In the genomic region with DNA sequence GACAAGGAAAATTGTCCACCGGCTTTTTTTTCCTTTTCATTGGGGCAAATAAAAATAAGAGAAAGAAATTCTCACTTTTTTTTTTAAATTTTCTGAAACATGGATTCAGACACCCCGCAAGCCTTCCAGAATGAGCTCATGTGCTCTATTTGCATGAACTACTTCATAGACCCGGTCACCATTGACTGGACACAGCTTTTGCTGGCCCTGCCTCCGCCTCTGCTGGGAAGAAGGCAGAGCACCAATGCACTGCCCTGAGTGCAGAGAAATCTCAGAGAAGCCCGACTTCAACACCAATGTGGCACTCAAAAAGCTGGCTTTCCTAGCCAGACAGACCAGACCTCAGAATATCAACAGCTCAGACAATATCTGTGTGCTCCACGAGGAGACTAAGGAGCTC, we compare ENCODE assay signal across 35 cellular contexts. TPM values are rescaled to one million over a fixed set of nuclear protein-coding genes. Genes with fewer than 3 reads are reported as not detected.
"Had no signal": no experiment of that assay in that cellular context is flagged by ENCODE, and none has a peak within 500 bp of the region (broad histone marks: within the 10 kb centered on the region; RNA-seq: fewer than 3 reads in every experiment).

No MANE protein-coding gene starts in this region.

- H3K4me3 ChIP-seq: adrenal gland, body of pancreas, breast epithelium had no signal

- DNase-seq: activated B cell treated with CpG ODN at 0.5 μM for 24 hours; activated CD4-positive, alpha-beta memory T cell treated with anti-CD3 and anti-CD28 coated beads for 36 hours; activated CD4-positive, alpha-beta T cell treated with anti-CD3 and anti-CD28 coated beads for 4 hours; activated CD4-positive, alpha-beta T cell treated with anti-CD3 and anti-CD28 coated beads, Interleukin-2, amount 10 ng/mL, durations not matched to agents 24 days and 14 days; activated CD4-positive, alpha-beta T cell treated with anti-CD3 and anti-CD28 coated beads, Interleukin-2, amount 50 U/mL, for 1 hour; activated CD4-positive, alpha-beta T cell treated with anti-CD3 and anti-CD28 coated beads, Interleukin-2, amount 50 U/mL, for 4 hours; activated CD4-positive, CD25-positive, alpha-beta regulatory T cell treated with anti-CD3 and anti-CD28 coated beads, Interleukin-2, amount 50 U/mL, for 72 hours; activated CD8-positive, alpha-beta memory T cell treated with anti-CD3 and anti-CD28 coated beads, Interleukin-2, amount 50 U/mL, for 4 hours; activated CD8-positive, alpha-beta T cell treated with anti-CD3 and anti-CD28 coated beads for 36 hours; activated effector memory CD4-positive, alpha-beta T cell treated with anti-CD3 and anti-CD28 coated beads, Interleukin-2, amount 50 U/mL, for 16 hours; activated gamma-delta T cell treated with Interleukin-2 at 50 U/mL for 16 hours; activated naive CD4-positive, alpha-beta T cell; activated naive CD4-positive, alpha-beta T cell treated with anti-CD3 and anti-CD28 coated beads for 36 hours; activated naive CD4-positive, alpha-beta T cell treated with anti-CD3 and anti-CD28 coated beads, Interleukin-2, amount 50 U/mL, for 16 hours; activated naive CD8-positive, alpha-beta T cell treated with anti-CD3 and anti-CD28 coated beads for 36 hours; activated T-cell treated with anti-CD3 and anti-CD28 coated beads for 4 hours; activated T-cell treated with anti-CD3 and anti-CD28 coated beads, Interleukin-2, amount 50 U/mL, for 1 hour; activated T-cell treated with anti-CD3 and anti-CD28 coated beads, Interleukin-2, amount 50 U/mL, for 4 hours; activated T-cell treated with anti-CD3 and anti-CD28 coated beads, Interleukin-2, amount 50 U/mL, for 72 hours; adrenal gland; amniotic stem cell; aorta; body of pancreas; brain microvascular endothelial cell; central memory CD4-positive, alpha-beta T cell; T-helper 1 cell; T-helper 2 cell; T-helper 9 cell had no signal

- H3K27me3 ChIP-seq: adrenal gland, body of pancreas, brain microvascular endothelial cell, breast epithelium had no signal

- H3K36me3 ChIP-seq: adrenal gland, brain microvascular endothelial cell, breast epithelium had no signal

- H3K4me1 ChIP-seq: adrenal gland, body of pancreas, breast epithelium had no signal

- H3K9me3 ChIP-seq: adrenal gland, body of pancreas, breast epithelium had no signal

- ATAC-seq: activated CD8-positive, alpha-beta T cell treated with anti-CD3 and anti-CD28 coated beads for 36 hours; activated naive CD4-positive, alpha-beta T cell treated with anti-CD3 and anti-CD28 coated beads, Interleukin-2, amount 50 U/mL, for 72 hours; activated T-cell treated with anti-CD3 and anti-CD28 coated beads, Interleukin-2, amount 50 U/mL, for 4 hours; activated T-cell treated with anti-CD3 and anti-CD28 coated beads, Interleukin-2, amount 50 U/mL, for 72 hours; activated T-helper 17 cell treated with anti-CD3 and anti-CD28 coated beads, Interleukin-2, amount 50 U/mL, for 72 hours; body of pancreas had no signal

- H3K27ac ChIP-seq: adrenal gland, body of pancreas, brain microvascular endothelial cell, breast epithelium, VCaP had no signal

RNA-seq across cellular contexts. Expression of a gene that starts 30.2 kb away (rescaled TPM):
- total RNA-seq: activated B cell treated with CpG ODN at 0.5 μM for 24 hours; activated CD4-positive, alpha-beta memory T cell treated with anti-CD3 and anti-CD28 coated beads for 36 hours; activated CD4-positive, alpha-beta T cell treated with anti-CD3 and anti-CD28 coated beads, Interleukin-2, amount 10 ng/mL, durations not matched to agents 24 days and 14 days; activated CD8-positive, alpha-beta memory T cell treated with anti-CD3 and anti-CD28 coated beads for 36 hours; activated CD8-positive, alpha-beta T cell treated with anti-CD3 and anti-CD28 coated beads for 36 hours; activated naive CD4-positive, alpha-beta T cell treated with anti-CD3 and anti-CD28 coated beads for 36 hours; activated naive CD4-positive, alpha-beta T cell treated with anti-CD3 and anti-CD28 coated beads, Interleukin-2, amount 50 U/mL, for 72 hours; activated naive CD8-positive, alpha-beta T cell treated with anti-CD3 and anti-CD28 coated beads for 36 hours; activated T-cell treated with anti-CD3 and anti-CD28 coated beads, Interleukin-2, amount 50 U/mL, for 4 hours; activated T-cell treated with anti-CD3 and anti-CD28 coated beads, Interleukin-2, amount 50 U/mL, for 72 hours; activated T-helper 1 cell treated with anti-CD3 and anti-CD28 coated beads, Interleukin-12 subunit alpha, Interleukin-12 subunit beta, Interleukin-2, Interleukin-4 antibody, amounts not matched to agents 30 ng/mL and 10 ng/mL and 1 ng/mL, durations not matched to agents 14 hours and 24 hours and 36 hours; activated T-helper 17 cell treated with anti-CD3 and anti-CD28 coated beads, Interleukin-2, amount 50 U/mL, for 72 hours; adrenal gland; aorta; body of pancreas; breast epithelium; cardiac septum had no signal
- polyA plus RNA-seq: adrenal gland, aorta had no signal
